ENCODE assay signal across 8 cellular contexts in the genomic region with DNA sequence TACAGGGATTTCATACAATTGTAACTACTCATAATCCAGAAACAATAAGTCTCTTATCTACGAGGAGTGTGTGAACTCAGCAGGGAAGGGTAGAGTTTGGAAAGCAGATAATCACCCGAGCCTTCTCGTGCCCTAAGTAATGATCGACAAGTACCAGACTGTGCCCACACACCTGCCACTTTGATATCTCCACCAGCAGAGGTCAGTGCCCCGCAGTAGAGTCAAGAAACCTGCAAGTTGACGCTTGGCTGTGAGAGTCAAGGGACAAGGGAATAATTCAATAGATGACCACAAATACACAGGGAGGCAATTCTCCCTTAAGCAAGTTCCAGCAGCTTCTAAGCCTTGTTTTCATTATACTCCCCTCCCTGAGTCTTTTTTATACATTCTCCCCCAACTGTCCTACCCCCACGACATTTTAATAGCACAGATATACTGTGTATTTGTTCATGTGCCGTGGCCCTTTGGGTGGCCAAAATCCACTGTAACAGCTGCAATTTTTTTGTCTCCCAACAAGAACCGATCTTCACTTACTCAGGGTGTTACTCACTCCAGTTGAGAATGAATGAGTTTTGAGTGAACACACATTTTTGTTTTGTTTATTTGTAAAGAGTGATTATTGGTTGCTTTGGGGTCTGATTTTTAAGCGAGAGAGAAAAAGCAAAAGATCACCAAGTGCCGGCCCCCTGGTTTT.
DNase-seq lines count a peak whose midpoint lies in the region; ATAC-seq and TF ChIP-seq lines count a peak whose summit lies in the region.

No MANE protein-coding gene starts in this region.

- ATAC-seq in left cardiac atrium (peak; percentile 10 to 20), omental fat pad (ENCODE audit: low FRiP score) (no peak), GM21515 (IDR thresholded peaks at IDR 0.05; ENCODE audit: unreplicated experiment) (no peak), HG03571 (IDR thresholded peaks at IDR 0.05; ENCODE audit: unreplicated experiment) (no peak)

- peak; percentile 54 for TF ChIP-seq CTCF in LNCAP (IDR thresholded peaks at IDR 0.05)
- no peak for TF ChIP-seq CTCF in omental fat pad (IDR thresholded peaks at IDR 0.05)

- DNase-seq in DMS153 (lab: John Stamatoyannopoulos, UW) (peak; percentile 41), left cardiac atrium (peak; percentile 39), omental fat pad (ENCODE audit: low spot score) (no peak)
- DNase-seq in activated CD4-positive, alpha-beta T cell treated with anti-CD3 and anti-CD28 coated beads, Interleukin-2, amount 50 U/mL, for 48 hours, result peak; percentile 7 to 33
- peak; percentile 15 for DNase-seq in stimulated activated CD4-positive, alpha-beta T cell treated with anti-CD3 and anti-CD28 coated beads, Interleukin-15, amount 100 ng/mL, for 24 hours

- intact Hi-C loops in left cardiac atrium (cut with DNase I), result loop anchor here in 1 of 2 donors (10.0 kb wide), 1 partner anchor 108 kb away; no protein-coding TSS in a partner anchor

Comparison
In these comparisons a context has a peak if more than half of its experiments do, and no peak if none do; other contexts are left out.
1. ATAC-seq: peak in left cardiac atrium (2 of 2); none in omental fat pad (single experiment), GM21515 (single experiment) and HG03571 (single experiment).